Comparison of ENCODE assay signal across 7 cellular contexts in genomic region chr22:46578824-46579561, GRCh38. TPM values are rescaled to one million over a fixed set of nuclear protein-coding genes. Genes with fewer than 3 reads are reported as not detected.
DNase-seq lines count a peak whose midpoint lies in the region; ATAC-seq and TF ChIP-seq lines count a peak whose summit lies in the region.

No MANE protein-coding gene starts in this region.

- peaks cover 21 to 40% of the 10 kb centered on the region in 2 donors for H3K4me1 ChIP-seq in adrenal gland (replicated peaks in 1 of 2)

- H3K27ac ChIP-seq in HL-60 (replicated peaks) (peak overlapping the region; percentile 83), adrenal gland (peak overlapping the region; percentile 9 to 81 (median 53))

- H3K36me3 Mint-ChIP-seq in immature natural killer cell, result no peaks in the 10 kb centered on the region
- H3K36me3 Mint-ChIP-seq in stimulated activated memory B cell treated with anti-CD40 and anti-IgM and Interleukin-4, amounts not matched to agents 10 μg/mL and 1 μg/mL and 100 μg/mL, for 72 hours, result no peaks in the 10 kb centered on the region

- H3K27me3 ChIP-seq in HL-60 (ENCODE audit: insufficient read depth, poor library complexity, severe bottlenecking) (no peaks in the 10 kb centered on the region), adrenal gland (no peaks in the 10 kb centered on the region)

- H3K9me3 Mint-ChIP-seq in immature natural killer cell, result peaks cover 0 to 1% (median 0%) of the 10 kb centered on the region in 6 donors
- H3K9me3 Mint-ChIP-seq in stimulated activated memory B cell treated with anti-CD40 and anti-IgM and Interleukin-4, amounts not matched to agents 10 μg/mL and 1 μg/mL and 100 μg/mL, for 72 hours, result no peaks in the 10 kb centered on the region

- DNase-seq in HL-60 (ENCODE audit: low read depth in 1 of 2, low spot score in 1 of 2) (no peak), adrenal gland (peak in 5 of 7 donors; percentile 29 to 81 (median 49)), immature natural killer cell (no peak), GM10248 (ENCODE audit: extremely low spot score) (no peak), NCI-H1105 treated with DMSO at 0.1 percent for 48 hours (lab: John Stamatoyannopoulos, UW) (no peak), GOT3 (lab: John Stamatoyannopoulos, UW) (no peak)

- H3K27me3 Mint-ChIP-seq in immature natural killer cell (ENCODE audit: low read depth in 3 of 3), result peaks cover 0 to 7% (median 3%) of the 10 kb centered on the region in 3 donors
- H3K27me3 Mint-ChIP-seq in stimulated activated memory B cell treated with anti-CD40 and anti-IgM and Interleukin-4, amounts not matched to agents 10 μg/mL and 1 μg/mL and 100 μg/mL, for 72 hours, result no peaks in the 10 kb centered on the region

- POLR2A ChIA-PET in GM10248 (lab: Yijun Ruan, JAX), result no interaction called here

- H3K4me3 ChIP-seq in HL-60 (replicated peaks; ENCODE audit: insufficient read depth, low read length) (peak overlapping the region; percentile 71), adrenal gland (peak overlapping the region in 1 of 4 donors; percentile 88)

- no peaks in the 10 kb centered on the region for H3K9me3 ChIP-seq in adrenal gland (replicated peaks in 1 of 3)

- H3K4me1 Mint-ChIP-seq in immature natural killer cell, result peaks cover 49 to 72% of the 10 kb centered on the region in 2 donors
- H3K4me1 Mint-ChIP-seq in stimulated activated memory B cell treated with anti-CD40 and anti-IgM and Interleukin-4, amounts not matched to agents 10 μg/mL and 1 μg/mL and 100 μg/mL, for 72 hours, result peaks cover 81% of the 10 kb centered on the region

- TF ChIP-seq CTCF in HL-60 (IDR thresholded peaks at IDR 0.05; ENCODE audit: insufficient read depth, low read length), result no peak
- TF ChIP-seq CTCF in adrenal gland (IDR thresholded peaks at IDR 0.05), result no peak
- no peak for TF ChIP-seq CTCF in GM10248 (IDR thresholded peaks at IDR 0.05; ENCODE audit: control extremely low read depth, extremely low read depth, low read depth, missing control alignments)

- peak overlapping the region; percentile 66 to 80 (median 73) for H3K27ac Mint-ChIP-seq in immature natural killer cell
- peak overlapping the region; percentile 88 for H3K27ac Mint-ChIP-seq in stimulated activated memory B cell treated with anti-CD40 and anti-IgM and Interleukin-4, amounts not matched to agents 10 μg/mL and 1 μg/mL and 100 μg/mL, for 72 hours

- TF ChIP-seq POLR2A in adrenal gland (IDR thresholded peaks at IDR 0.05), result no peak

- intact Hi-C loops in adrenal gland (cut with DNase I), result loop anchor here (10.0 kb wide), 2 partner anchors 76 to 156 kb away; partner anchors contain the start of gene CERK (in 1 of the 2)

- H3K36me3 ChIP-seq in adrenal gland (replicated peaks in 1 of 2), result no peaks in the 10 kb centered on the region

- ATAC-seq in stimulated activated memory B cell treated with anti-CD40 and anti-IgM and Interleukin-4, amounts not matched to agents 10 μg/mL and 1 μg/mL and 100 μg/mL, for 72 hours, result no peak

- WGBS in adrenal gland, 4 donors, result 57 to 74% (median 73%) methylated on average over 12 to 15 of the region's 15 CpGs

- H3K4me3 Mint-ChIP-seq in immature natural killer cell, result peak overlapping the region; percentile 87 to 92 (median 89)
- H3K4me3 Mint-ChIP-seq in stimulated activated memory B cell treated with anti-CD40 and anti-IgM and Interleukin-4, amounts not matched to agents 10 μg/mL and 1 μg/mL and 100 μg/mL, for 72 hours, result peak overlapping the region; percentile 96

- CTCF ChIA-PET in GM10248 (lab: Yijun Ruan, JAX), result interaction anchor here (0.8 kb wide), 1 partner anchor 15 kb away, joined by 3 read pairs; no protein-coding TSS in a partner anchor

RNA-seq across cellular contexts. Expression of gene GRAMD4, which starts 41.2 kb away (rescaled TPM):
- 100 to 1,000 TPM in 3 of 8 donors, 10 to 100 TPM in 5; 38.8 to 241 (median 80.6) TPM for total RNA-seq in adrenal gland
- 10 to 100 TPM; 18.4 to 93.7 (median 39.0) TPM for polyA plus RNA-seq in adrenal gland
- 10 to 100 TPM in 1 of 3 donors, 1 to 10 TPM in 2; 3.5 to 23.0 (median 4.1) TPM for polyA plus RNA-seq in immature natural killer cell

RNA-seq across cellular contexts. Expression of gene CELSR1, which starts 41.6 kb away (rescaled TPM):
- 1 to 10 TPM; 1.1 to 4.3 (median 2.6) TPM for total RNA-seq in adrenal gland
- 1 to 10 TPM in 2 of 3 donors, under 1 TPM in 1; 0.71 to 3.1 (median 1.6) TPM for polyA plus RNA-seq in adrenal gland
- 1 to 10 TPM in 2 of 3 donors, under 1 TPM in 1; 0.24 to 1.6 (median 1.2) TPM for polyA plus RNA-seq in immature natural killer cell

Comparison
In these comparisons a context has a peak if more than half of its experiments do, and no peak if none do; other contexts are left out.
1. DNase-seq: peak in adrenal gland (5 of 7); none in HL-60 (0 of 2), immature natural killer cell (0 of 3), GM10248 (single experiment), NCI-H1105 treated with DMSO at 0.1 percent for 48 hours (single experiment) and GOT3 (single experiment).